ENCODE assay signal across 28 cellular contexts in the genomic region with DNA sequence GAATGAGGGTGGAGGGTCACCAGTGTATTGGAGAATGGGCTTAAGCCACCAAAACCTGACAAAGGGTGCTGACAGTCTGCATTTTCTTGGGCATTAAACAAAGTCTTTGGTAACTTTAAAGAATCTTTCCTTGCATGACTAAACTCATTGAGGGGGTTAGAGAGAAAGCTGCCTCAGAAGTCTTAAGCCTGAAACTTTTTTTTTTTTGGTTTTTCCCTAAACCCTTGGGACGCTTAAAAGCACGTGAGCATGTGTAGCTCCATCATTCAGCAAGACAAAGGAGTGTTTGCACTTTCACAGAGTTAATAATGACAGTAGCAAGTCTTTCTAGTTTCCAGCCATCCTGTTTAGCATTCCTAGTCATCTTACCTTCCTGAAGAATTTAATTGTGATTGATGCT.
DNase-seq lines count a peak whose midpoint lies in the region; FAIRE-seq and TF ChIP-seq lines count a peak whose summit lies in the region.
"Had no signal": no experiment of that assay in that cellular context is flagged by ENCODE, and none has a peak within 500 bp of the region (broad histone marks: within the 10 kb centered on the region; RNA-seq: fewer than 3 reads in every experiment).

No MANE protein-coding gene starts in this region.

- H3K4me2 ChIP-seq in neuronal stem cell (ENCODE audit: insufficient read depth, low read length, poor library complexity, severe bottlenecking): no peak overlapping the region

- H2AK5ac ChIP-seq in neuronal stem cell (ENCODE audit: low read depth, low read length): no peak overlapping the region

- H2AFZ ChIP-seq in neuronal stem cell (ENCODE audit: low read length): peak overlapping the region; percentile 5

- H2BK15ac ChIP-seq in neuronal stem cell (ENCODE audit: low read length): no peak overlapping the region

- H3K27me3 ChIP-seq in HUES64 (ENCODE audit: insufficient read depth, low read length) (peaks cover 6% of the 10 kb centered on the region; the same call in 1 of the 2 replicates), esophagus muscularis mucosa (no peaks in the 10 kb centered on the region), neuronal stem cell (ENCODE audit: control insufficient read depth in 3 of 3, insufficient read depth in 3 of 3, low read depth in 1 of 3, low read length in 3 of 3) (no peaks in the 10 kb centered on the region), uterus (no peaks in the 10 kb centered on the region)

- H2BK5ac ChIP-seq in neuronal stem cell (ENCODE audit: low read length): no peak overlapping the region

- H3K79me1 ChIP-seq in neuronal stem cell (ENCODE audit: low read depth, low read length): no peaks in the 10 kb centered on the region

- peaks cover 30% of the 10 kb centered on the region for H3K27me3 Mint-ChIP-seq in activated T-cell treated with anti-CD3 and anti-CD28 coated beads, Interleukin-2, amount 50 U/mL, for 24 hours

- TF ChIP-seq POLR2A in esophagus muscularis mucosa (IDR thresholded peaks at IDR 0.05; ENCODE audit: low read depth): no peak
- TF ChIP-seq POLR2A in uterus (IDR thresholded peaks at IDR 0.05): no peak

- H3K9me3 ChIP-seq in HUES64 (ENCODE audit: insufficient read depth, low read depth, low read length): no peaks in the 10 kb centered on the region
- no peaks in the 10 kb centered on the region for H3K9me3 ChIP-seq in esophagus muscularis mucosa
- H3K9me3 ChIP-seq in neuronal stem cell (replicated peaks in 1 of 2; ENCODE audit: control insufficient read depth in 2 of 2, insufficient read depth in 1 of 2, low read depth in 1 of 2, low read length in 2 of 2): no peaks in the 10 kb centered on the region
- no peaks in the 10 kb centered on the region for H3K9me3 ChIP-seq in uterus
- H3K9me3 ChIP-seq: left ventricle myocardium inferior had no signal

- H3K4me1 ChIP-seq in HUES64 (ENCODE audit: insufficient read depth, low read length): peaks cover 55% of the 10 kb centered on the region
- H3K4me1 ChIP-seq in esophagus muscularis mucosa: peaks cover 17 to 38% (median 36%) of the 10 kb centered on the region in 4 donors
- peaks cover 32 to 70% of the 10 kb centered on the region in 2 donors for H3K4me1 ChIP-seq in neuronal stem cell (ENCODE audit: control insufficient read depth in 2 of 2, insufficient read depth in 1 of 2, low read depth in 1 of 2, low read length in 2 of 2)
- H3K4me1 ChIP-seq in uterus: peaks cover 0 to 9% of the 10 kb centered on the region in 2 donors

- 20% methylated on average over 2 of the region's 2 CpGs for WGBS in HUES64
- 84% methylated on average over 2 of the region's 2 CpGs for WGBS in esophagus muscularis mucosa
- WGBS in neuronal stem cell (ENCODE audit: extremely low coverage in 2 of 2, insufficient read length in 2 of 2, insufficient replicate concordance in 1 of 2), 2 donors: no CpG with 5 or more reads among the region's 2 CpGs

- H2BK120ac ChIP-seq in neuronal stem cell (ENCODE audit: low read depth, low read length): no peak overlapping the region

- no peaks in the 10 kb centered on the region for H3K36me3 Mint-ChIP-seq in activated T-cell treated with anti-CD3 and anti-CD28 coated beads, Interleukin-2, amount 50 U/mL, for 24 hours (ENCODE audit: low read depth)
- H3K36me3 Mint-ChIP-seq: mesothelial cell of epicardium had no signal

- H3K9ac ChIP-seq in HUES64 (ENCODE audit: low read depth, low read length): no peak overlapping the region
- no peak overlapping the region for H3K9ac ChIP-seq in neuronal stem cell (ENCODE audit: low read depth, low read length, poor library complexity)

- no peaks in the 10 kb centered on the region for H3K9me3 Mint-ChIP-seq in activated T-cell treated with anti-CD3 and anti-CD28 coated beads, Interleukin-2, amount 50 U/mL, for 24 hours
- H3K9me3 Mint-ChIP-seq: activated CD4-positive, alpha-beta memory T cell treated with anti-CD3 and anti-CD28 coated beads, Interleukin-2, amount 10 ng/mL, durations not matched to agents 7 days and 5 days; activated T-helper 17 cell treated with anti-CD3 and anti-CD28 coated beads, Interleukin-2, amount 50 U/mL, for 72 hours; mesothelial cell of epicardium; stimulated activated naive CD8-positive, alpha-beta T cell treated with anti-CD3 and anti-CD28 coated beads, Interleukin-15, Interleukin-2, amounts not matched to agents 100 ng/mL and 50 ng/mL, for 24 hours had no signal

- no peak for DNase-seq in esophagus muscularis mucosa (ENCODE audit: extremely low spot score)
- peak; percentile 79 for DNase-seq in neuronal stem cell (ENCODE audit: low spot score)
- DNase-seq in uterus: no peak
- no peak for DNase-seq in activated gamma-delta T cell (lab: John Stamatoyannopoulos, UW)
- DNase-seq in D721Med (ENCODE audit: insufficient read length, low spot score): no peak
- DNase-seq in activated T-cell treated with anti-CD3 and anti-CD28 coated beads, Interleukin-2, amount 50 U/mL, for 24 hours: no peak
- DNase-seq: activated CD4-positive, alpha-beta memory T cell treated with anti-CD3 and anti-CD28 coated beads, Interleukin-2, amount 10 ng/mL, durations not matched to agents 7 days and 5 days; activated CD4-positive, CD25-positive, alpha-beta regulatory T cell treated with anti-CD3 and anti-CD28 coated beads, Interleukin-2, amount 50 U/mL, for 72 hours; activated CD8-positive, alpha-beta memory T cell treated with anti-CD3 and anti-CD28 coated beads, Interleukin-2, amount 50 U/mL, for 4 hours; activated naive CD4-positive, alpha-beta T cell treated with anti-CD3 and anti-CD28 coated beads, Interleukin-2, amount 50 U/mL, for 16 hours; amniotic stem cell; COR-L47; HCEC 1CT; Karpas-422; left ventricle myocardium inferior; NCI-H1417; NCI-H2029; NCI-H524 treated with DMSO at 0.1 percent for 48 hours; Right ventricle myocardium superior; stimulated activated CD8-positive, alpha-beta memory T cell treated with anti-CD3 and anti-CD28 coated beads, Interleukin-4, amount 100 ng/mL, for 48 hours; T-helper 17 cell had no signal

- H3K18ac ChIP-seq in neuronal stem cell (ENCODE audit: low read length): no peak overlapping the region

- H3K4me1 Mint-ChIP-seq in activated T-cell treated with anti-CD3 and anti-CD28 coated beads, Interleukin-2, amount 50 U/mL, for 24 hours (ENCODE audit: low read depth): no peaks in the 10 kb centered on the region
- H3K4me1 Mint-ChIP-seq: activated CD4-positive, alpha-beta memory T cell treated with anti-CD3 and anti-CD28 coated beads, Interleukin-2, amount 10 ng/mL, durations not matched to agents 7 days and 5 days; activated T-helper 17 cell treated with anti-CD3 and anti-CD28 coated beads, Interleukin-2, amount 50 U/mL, for 72 hours; T-helper 17 cell had no signal

- H3K36me3 ChIP-seq in HUES64 (ENCODE audit: insufficient read depth, low read length): no peaks in the 10 kb centered on the region
- no peaks in the 10 kb centered on the region for H3K36me3 ChIP-seq in esophagus muscularis mucosa
- H3K36me3 ChIP-seq in neuronal stem cell (replicated peaks in 1 of 2; ENCODE audit: control insufficient read depth in 2 of 2, insufficient read depth in 2 of 2, low read length in 2 of 2): no peaks in the 10 kb centered on the region
- H3K36me3 ChIP-seq in uterus: no peaks in the 10 kb centered on the region
- H3K36me3 ChIP-seq: left ventricle myocardium inferior had no signal

- intact Hi-C loops in esophagus muscularis mucosa (cut with DNase I): no loop called here
- intact Hi-C loops in uterus (cut with DNase I; ENCODE audit: low total_unique reads): no loop called here

- no peak overlapping the region for H3K4me3 Mint-ChIP-seq in activated T-cell treated with anti-CD3 and anti-CD28 coated beads, Interleukin-2, amount 50 U/mL, for 24 hours
- H3K4me3 Mint-ChIP-seq: activated CD4-positive, alpha-beta memory T cell treated with anti-CD3 and anti-CD28 coated beads, Interleukin-2, amount 10 ng/mL, durations not matched to agents 7 days and 5 days; activated T-helper 17 cell treated with anti-CD3 and anti-CD28 coated beads, Interleukin-2, amount 50 U/mL, for 72 hours; mesothelial cell of epicardium; stimulated activated naive CD8-positive, alpha-beta T cell treated with anti-CD3 and anti-CD28 coated beads, Interleukin-15, Interleukin-2, amounts not matched to agents 100 ng/mL and 50 ng/mL, for 24 hours; T-helper 17 cell had no signal

- H3K4me3 ChIP-seq in HUES64 (ENCODE audit: low read length) (no peak overlapping the region), esophagus muscularis mucosa (no peak overlapping the region), neuronal stem cell (ENCODE audit: low read length in 2 of 2) (no peak overlapping the region), uterus (no peak overlapping the region)
- H3K4me3 ChIP-seq: left ventricle myocardium inferior had no signal

- no peak for TF ChIP-seq EP300 in esophagus muscularis mucosa (IDR thresholded peaks at IDR 0.05)

- no peak for FAIRE-seq in D721Med (lab: Jason Lieb, UNC)
- FAIRE-seq: G401.6, keratinocyte, TTC549 had no signal

- no peak overlapping the region for H4K91ac ChIP-seq in neuronal stem cell (ENCODE audit: low read depth, low read length, poor library complexity)

- TF ChIP-seq CTCF in esophagus muscularis mucosa (IDR thresholded peaks at IDR 0.05) (no peak), uterus (IDR thresholded peaks at IDR 0.05) (no peak), D721Med (IDR thresholded peaks at IDR 0.05; ENCODE audit: insufficient read depth, missing control alignments) (no peak)

- H3K14ac ChIP-seq in neuronal stem cell (ENCODE audit: low read length): no peak overlapping the region

- no peak overlapping the region for H3K23ac ChIP-seq in neuronal stem cell (ENCODE audit: low read depth, low read length, poor library complexity)

- H3K27ac ChIP-seq in HUES64 (ENCODE audit: low read depth, low read length) (peak overlapping the region; percentile 4; the same call in 1 of the 2 replicates), esophagus muscularis mucosa (replicated peaks in 1 of 4) (peak overlapping the region in 3 of 4 donors; percentile 1 to 64 (median 46)), neuronal stem cell (replicated peaks; ENCODE audit: low read length) (peak overlapping the region; percentile 74), uterus (peak overlapping the region; percentile 18 to 64)
- H3K27ac ChIP-seq: left ventricle myocardium inferior had no signal

- no peak overlapping the region for H3K4ac ChIP-seq in neuronal stem cell (ENCODE audit: low read length)

- no peak overlapping the region for H4K8ac ChIP-seq in neuronal stem cell (ENCODE audit: low read depth, low read length)

- H3K27ac Mint-ChIP-seq in activated T-cell treated with anti-CD3 and anti-CD28 coated beads, Interleukin-2, amount 50 U/mL, for 24 hours: no peak overlapping the region
- H3K27ac Mint-ChIP-seq: activated CD4-positive, alpha-beta memory T cell treated with anti-CD3 and anti-CD28 coated beads, Interleukin-2, amount 10 ng/mL, durations not matched to agents 7 days and 5 days; activated T-helper 17 cell treated with anti-CD3 and anti-CD28 coated beads, Interleukin-2, amount 50 U/mL, for 72 hours; stimulated activated naive CD8-positive, alpha-beta T cell treated with anti-CD3 and anti-CD28 coated beads, Interleukin-15, Interleukin-2, amounts not matched to agents 100 ng/mL and 50 ng/mL, for 24 hours; T-helper 17 cell had no signal

- H2BK12ac ChIP-seq in neuronal stem cell (ENCODE audit: low read length): no peak overlapping the region

Comparison
In these comparisons a context has a peak if more than half of its experiments do, and no peak if none do; other contexts are left out.
1. H3K27ac ChIP-seq: peak in every context shown above with its lines; median percentile 74 in neuronal stem cell; 46 in esophagus muscularis mucosa; 41 in uterus; 4 in HUES64.